Comparison of ENCODE assay signal across 22 cellular contexts in genomic region chr7:124179641-124180040, GRCh38.
"Had no signal": no experiment of that assay in that cellular context is flagged by ENCODE, and none has a peak within 500 bp of the region (broad histone marks: within the 10 kb centered on the region; RNA-seq: fewer than 3 reads in every experiment).

No MANE protein-coding gene starts in this region.

- H3K4me1 ChIP-seq: colonic mucosa, esophagus squamous epithelium, gastrocnemius medialis, heart right ventricle, left lung, lower lobe of right lung had no signal

- H3K27me3 ChIP-seq: colonic mucosa, esophagus squamous epithelium, gastrocnemius medialis, heart right ventricle, left lung had no signal

- H3K36me3 ChIP-seq: colonic mucosa, esophagus squamous epithelium, gastrocnemius medialis, heart right ventricle, left lung, lower lobe of right lung had no signal

- DNase-seq: colonic mucosa; cortex of kidney; effector CD8-positive, alpha-beta T cell; effector memory CD8-positive, alpha-beta T cell; endodermal cell; erythroblast; esophagus squamous epithelium; foreskin fibroblast; foreskin melanocyte; gastrocnemius medialis; glutamatergic neuron; head of caudate nucleus; heart right ventricle; hippocampal formation; left cardiac atrium; left lung; lower lobe of right lung; mesenchymal stem cell; mucosa of descending colon; naive B cell had no signal

- H3K9me3 ChIP-seq: colonic mucosa, esophagus squamous epithelium, gastrocnemius medialis, heart right ventricle, left lung, lower lobe of right lung, mucosa of descending colon had no signal

- ATAC-seq: effector memory CD8-positive, alpha-beta T cell; esophagus mucosa; gastrocnemius medialis; left cardiac atrium; left lung; lower lobe of right lung; mucosa of descending colon had no signal

- H3K27ac ChIP-seq: colonic mucosa, epithelial cell of prostate, esophagus squamous epithelium, gastrocnemius medialis, heart right ventricle, left lung, lower lobe of right lung had no signal

- H3K4me3 ChIP-seq: colonic mucosa, esophagus squamous epithelium, gastrocnemius medialis, heart right ventricle, left lung, lower lobe of right lung, mucosa of descending colon had no signal
